In the genomic region with DNA sequence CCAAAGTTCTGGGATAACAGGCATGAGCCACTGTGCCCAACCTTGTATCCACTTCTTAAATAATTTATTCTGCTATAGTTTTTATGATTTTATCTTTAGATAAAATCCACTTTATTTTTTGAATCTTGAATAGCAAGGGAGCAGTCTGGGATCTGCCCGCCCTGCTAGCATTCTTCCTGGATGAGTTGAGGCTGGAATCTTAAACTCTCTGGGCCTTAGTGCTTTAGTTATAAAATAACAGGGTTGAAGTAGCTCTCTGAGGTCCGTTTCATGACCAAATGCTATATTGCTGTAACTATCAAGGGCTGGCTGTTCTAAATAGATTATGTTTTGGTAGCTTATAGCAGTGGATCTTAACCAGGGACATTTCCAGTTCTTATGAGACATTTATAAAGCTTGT, we compare ENCODE assay signal across 16 cellular contexts.
"Had no signal": no experiment of that assay in that cellular context is flagged by ENCODE, and none has a peak within 500 bp of the region (broad histone marks: within the 10 kb centered on the region; RNA-seq: fewer than 3 reads in every experiment).

No MANE protein-coding gene starts in this region.

- H3K4me3 ChIP-seq: adrenal gland, esophagus squamous epithelium, upper lobe of left lung had no signal

- H3K4me3 Mint-ChIP-seq: activated naive CD4-positive, alpha-beta T cell treated with anti-CD3 and anti-CD28 coated beads, Interleukin-2, amount 50 U/mL, for 24 hours; dendritic cell treated with granulocyte-macrophage colony-stimulating factor and Interleukin-4, amounts not matched to agents 40 ng/mL and 50 ng/mL, for 4 days; effector memory CD8-positive, alpha-beta T cell; stimulated activated naive CD8-positive, alpha-beta T cell treated with anti-CD3 and anti-CD28 coated beads, Interleukin-15, amount 100 ng/mL, for 72 hours had no signal

- H3K4me1 Mint-ChIP-seq: activated naive CD4-positive, alpha-beta T cell treated with anti-CD3 and anti-CD28 coated beads, Interleukin-2, amount 50 U/mL, for 24 hours; stimulated activated naive CD8-positive, alpha-beta T cell treated with anti-CD3 and anti-CD28 coated beads, Interleukin-15, amount 100 ng/mL, for 72 hours had no signal

- ATAC-seq: effector memory CD8-positive, alpha-beta T cell; foreskin keratinocyte; left lobe of liver; stimulated activated naive CD8-positive, alpha-beta T cell treated with anti-CD3 and anti-CD28 coated beads, Interleukin-15, amount 100 ng/mL, for 72 hours had no signal

- H3K27ac ChIP-seq: foreskin keratinocyte, upper lobe of left lung had no signal

- H3K36me3 ChIP-seq: adrenal gland had no signal

- H3K27me3 ChIP-seq: adrenal gland, esophagus squamous epithelium, foreskin keratinocyte, upper lobe of left lung had no signal

- H3K9me3 Mint-ChIP-seq: activated naive CD4-positive, alpha-beta T cell treated with anti-CD3 and anti-CD28 coated beads, Interleukin-2, amount 50 U/mL, for 24 hours; dendritic cell treated with granulocyte-macrophage colony-stimulating factor and Interleukin-4, amounts not matched to agents 40 ng/mL and 50 ng/mL, for 4 days; effector memory CD8-positive, alpha-beta T cell; stimulated activated naive CD8-positive, alpha-beta T cell treated with anti-CD3 and anti-CD28 coated beads, Interleukin-15, amount 100 ng/mL, for 72 hours had no signal

- H3K9me3 ChIP-seq: adrenal gland, esophagus squamous epithelium, upper lobe of left lung had no signal

- DNase-seq: activated CD4-positive, alpha-beta T cell treated with anti-CD3 and anti-CD28 coated beads for 1 hour; activated gamma-delta T cell; adrenal gland; effector memory CD8-positive, alpha-beta T cell; esophagus squamous epithelium; foreskin keratinocyte; glutamatergic neuron; hippocampal formation; islet precursor cell; midbrain; occipital lobe; stimulated activated naive CD8-positive, alpha-beta T cell treated with anti-CD3 and anti-CD28 coated beads, Interleukin-15, amount 100 ng/mL, for 72 hours; upper lobe of left lung had no signal

- H3K27me3 Mint-ChIP-seq: activated naive CD4-positive, alpha-beta T cell treated with anti-CD3 and anti-CD28 coated beads, Interleukin-2, amount 50 U/mL, for 24 hours; dendritic cell treated with granulocyte-macrophage colony-stimulating factor and Interleukin-4, amounts not matched to agents 40 ng/mL and 50 ng/mL, for 4 days; effector memory CD8-positive, alpha-beta T cell; stimulated activated naive CD8-positive, alpha-beta T cell treated with anti-CD3 and anti-CD28 coated beads, Interleukin-15, amount 100 ng/mL, for 72 hours had no signal

- H3K27ac Mint-ChIP-seq: activated naive CD4-positive, alpha-beta T cell treated with anti-CD3 and anti-CD28 coated beads, Interleukin-2, amount 50 U/mL, for 24 hours; dendritic cell treated with granulocyte-macrophage colony-stimulating factor and Interleukin-4, amounts not matched to agents 40 ng/mL and 50 ng/mL, for 4 days; effector memory CD8-positive, alpha-beta T cell; stimulated activated naive CD8-positive, alpha-beta T cell treated with anti-CD3 and anti-CD28 coated beads, Interleukin-15, amount 100 ng/mL, for 72 hours had no signal
